ENCODE assay signal across 8 cellular contexts in the genomic region with DNA sequence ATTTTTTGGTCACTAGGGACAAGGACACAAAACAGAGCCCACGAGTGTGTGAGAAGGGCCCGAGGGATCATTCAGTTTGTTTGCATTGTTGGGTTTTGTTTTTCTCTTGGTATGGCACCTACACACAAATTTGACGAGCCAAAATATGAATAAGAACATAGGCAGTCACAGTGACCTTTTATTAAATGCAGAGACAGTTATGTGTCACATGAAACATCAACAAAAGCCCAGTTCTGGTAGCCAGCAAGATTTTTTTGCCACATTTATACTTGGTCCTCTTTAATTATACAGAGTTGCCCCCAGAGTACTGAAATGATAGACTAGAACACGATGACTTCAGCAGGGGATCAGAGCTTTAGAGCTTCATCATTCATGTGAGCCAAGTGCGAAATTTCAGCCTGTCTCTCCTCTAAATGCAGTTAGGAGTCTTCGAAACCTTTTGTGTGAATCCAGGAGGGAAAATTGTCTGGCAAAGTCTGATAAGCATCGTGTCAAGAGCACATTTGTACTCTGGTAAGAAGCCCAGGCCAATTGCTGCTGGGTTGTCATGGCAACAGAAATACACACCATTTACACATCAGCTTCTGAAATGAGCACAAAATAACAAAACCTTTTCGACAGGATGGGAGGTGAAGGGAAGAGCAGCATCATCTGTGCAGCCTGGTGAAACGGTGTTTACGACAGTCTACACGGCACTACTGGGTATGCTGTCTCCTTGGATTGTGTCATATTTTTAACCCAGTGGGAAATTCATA.
DNase-seq lines count a peak whose midpoint lies in the region; ATAC-seq and TF ChIP-seq lines count a peak whose summit lies in the region.

No MANE protein-coding gene starts in this region.

- intact Hi-C loops in Right ventricle myocardium superior (cut with DNase I) = no loop called here
- intact Hi-C loops in cardiac septum (cut with DNase I) = no loop called here
- intact Hi-C loops in left ventricle myocardium superior (cut with micrococcal nuclease) = no loop called here

- H3K4me1 ChIP-seq in suprapubic skin = peaks cover 49% of the 10 kb centered on the region

- no peak for TF ChIP-seq CTCF in suprapubic skin (IDR thresholded peaks at IDR 0.05)

- peaks cover 18% of the 10 kb centered on the region for H3K36me3 Mint-ChIP-seq in activated CD8-positive, alpha-beta T cell treated with anti-CD3 and anti-CD28 coated beads, Interleukin-2, amount 10 ng/mL, durations not matched to agents 7 days and 5 days (ENCODE audit: low read depth)

- CTCF ChIA-PET in activated CD8-positive, alpha-beta T cell treated with anti-CD3 and anti-CD28 coated beads, Interleukin-2, amount 10 ng/mL, durations not matched to agents 7 days and 5 days (lab: Charles Lee) = interaction anchor here (0.8 to 8.8 kb wide), 18 partner anchors 9 to 239 kb away, joined by 3 to 183 read pairs (median 4); a partner anchor contains a TSS

- 47% methylated on average over 11 of the region's 11 CpGs for WGBS in suprapubic skin

- no peak overlapping the region for H3K27ac Mint-ChIP-seq in activated CD8-positive, alpha-beta T cell treated with anti-CD3 and anti-CD28 coated beads, Interleukin-2, amount 10 ng/mL, durations not matched to agents 7 days and 5 days

- peak overlapping the region; percentile 82 for H3K27ac ChIP-seq in suprapubic skin

- H3K36me3 ChIP-seq in suprapubic skin = no peaks in the 10 kb centered on the region

- no peak for TF ChIP-seq POLR2A in suprapubic skin (IDR thresholded peaks at IDR 0.05)

- TF ChIP-seq EP300 in suprapubic skin (IDR thresholded peaks at IDR 0.05) = no peak

- H3K27me3 Mint-ChIP-seq in activated CD8-positive, alpha-beta T cell treated with anti-CD3 and anti-CD28 coated beads, Interleukin-2, amount 10 ng/mL, durations not matched to agents 7 days and 5 days (ENCODE audit: low read depth) = no peaks in the 10 kb centered on the region

- no peaks in the 10 kb centered on the region for H3K9me3 ChIP-seq in suprapubic skin

- no peak overlapping the region for H3K4me3 ChIP-seq in suprapubic skin

- H3K4me1 Mint-ChIP-seq in activated CD8-positive, alpha-beta T cell treated with anti-CD3 and anti-CD28 coated beads, Interleukin-2, amount 10 ng/mL, durations not matched to agents 7 days and 5 days (ENCODE audit: low read depth) = peaks cover 60% of the 10 kb centered on the region

- no peak for DNase-seq in Right ventricle myocardium superior
- no peak for DNase-seq in cardiac septum (ENCODE audit: low spot score)
- no peak for DNase-seq in activated CD8-positive, alpha-beta T cell treated with anti-CD3 and anti-CD28 coated beads, Interleukin-2, amount 10 ng/mL, durations not matched to agents 7 days and 5 days
- no peak for DNase-seq in left ventricle myocardium superior
- no peak for DNase-seq in suprapubic skin (ENCODE audit: low spot score in 2 of 2)
- DNase-seq in GM19238 (ENCODE audit: insufficient read length, low spot score) = no peak

- POLR2A ChIA-PET in activated CD8-positive, alpha-beta T cell treated with anti-CD3 and anti-CD28 coated beads, Interleukin-2, amount 10 ng/mL, durations not matched to agents 7 days and 5 days (lab: Charles Lee) = no interaction called here

- H3K9me3 Mint-ChIP-seq in activated CD8-positive, alpha-beta T cell treated with anti-CD3 and anti-CD28 coated beads, Interleukin-2, amount 10 ng/mL, durations not matched to agents 7 days and 5 days (ENCODE audit: insufficient read depth) = no peaks in the 10 kb centered on the region

- H3K4me3 Mint-ChIP-seq in activated CD8-positive, alpha-beta T cell treated with anti-CD3 and anti-CD28 coated beads, Interleukin-2, amount 10 ng/mL, durations not matched to agents 7 days and 5 days = no peak overlapping the region

- H3K27me3 ChIP-seq in suprapubic skin = no peaks in the 10 kb centered on the region

- ATAC-seq in Right ventricle myocardium superior (ENCODE audit: poor library complexity) (peak; percentile 38), left ventricle myocardium superior (peak; percentile 28), GM18511 (IDR thresholded peaks at IDR 0.05; ENCODE audit: unreplicated experiment) (no peak), GM18873 (IDR thresholded peaks at IDR 0.05; ENCODE audit: low FRiP score, unreplicated experiment) (no peak)
- ATAC-seq in activated CD8-positive, alpha-beta T cell treated with anti-CD3 and anti-CD28 coated beads, Interleukin-2, amount 10 ng/mL, durations not matched to agents 7 days and 5 days = peak; percentile 56

Comparison
In these comparisons a context has a peak if more than half of its experiments do, and no peak if none do; other contexts are left out.
1. ATAC-seq: peak in Right ventricle myocardium superior (single experiment), activated CD8-positive, alpha-beta T cell treated with anti-CD3 and anti-CD28 coated beads, Interleukin-2, amount 10 ng/mL, durations not matched to agents 7 days and 5 days (single experiment) and left ventricle myocardium superior (single experiment); none in GM18511 (single experiment) and GM18873 (single experiment).